27 cellular contexts compared by ENCODE assay signal in genomic region chr10:107492389-107492788, GRCh38.
"Had no signal": no experiment of that assay in that cellular context is flagged by ENCODE, and none has a peak within 500 bp of the region (broad histone marks: within the 10 kb centered on the region; RNA-seq: fewer than 3 reads in every experiment).

No MANE protein-coding gene starts in this region.

- ATAC-seq: activated CD4-positive, alpha-beta T cell treated with anti-CD3 and anti-CD28 coated beads for 36 hours; activated T-cell treated with anti-CD3 and anti-CD28 coated beads, Interleukin-2, amount 50 U/mL, for 72 hours had no signal

- H3K9me3 ChIP-seq: breast epithelium, MG63, Peyer's patch, SJCRH30, SK-N-SH had no signal

- H3K4me3 ChIP-seq: breast epithelium, MG63, Peyer's patch, SJCRH30 had no signal

- DNase-seq: activated CD4-positive, alpha-beta memory T cell treated with anti-CD3 and anti-CD28 coated beads, Interleukin-2, amount 10 ng/mL, durations not matched to agents 7 days and 5 days; activated CD4-positive, alpha-beta T cell treated with anti-CD3 and anti-CD28 coated beads for 36 hours; activated CD4-positive, alpha-beta T cell treated with anti-CD3 and anti-CD28 coated beads, Interleukin-2, amount 50 U/mL, for 1 hour; activated CD4-positive, CD25-positive, alpha-beta regulatory T cell; activated naive CD4-positive, alpha-beta T cell treated with anti-CD3 and anti-CD28 coated beads, Interleukin-2, amount 50 U/mL, for 16 hours; activated naive CD8-positive, alpha-beta T cell treated with anti-CD3 and anti-CD28 coated beads, Interleukin-2, amount 10 ng/mL, durations not matched to agents 7 days and 5 days; activated T-cell treated with anti-CD3 and anti-CD28 coated beads, Interleukin-2, amount 50 U/mL, for 72 hours; aorta; caudate nucleus; MG63; NCI-H1092; NCI-H1417; NCI-H1930; NCI-H345; NCI-H510A; NCI-H69; NK-92 treated with Interleukin-12 subunit alpha and Interleukin-12 subunit beta, amount 100 ng/mL, for 24 hours; OCI-M1; Peyer's patch; Right ventricle myocardium superior; SJCRH30; SK-N-SH; T-helper 1 cell had no signal

- H3K4me2 ChIP-seq: KMS-11, SK-N-SH had no signal

- H3K36me3 ChIP-seq: breast epithelium, MG63, Peyer's patch, SJCRH30 had no signal

- H3K9ac ChIP-seq: KMS-11, SK-N-SH had no signal

- H3K27me3 ChIP-seq: breast epithelium, MG63, Peyer's patch, SJCRH30 had no signal

- H3K27ac ChIP-seq: breast epithelium, KMS-11, Peyer's patch, RWPE1, SJCRH30, VCaP had no signal

- H3K4me1 ChIP-seq: breast epithelium, Peyer's patch, SJCRH30 had no signal

- H3K9me2 ChIP-seq: SK-N-SH had no signal
